Comparison of ENCODE assay signal across 21 cellular contexts in the genomic region with DNA sequence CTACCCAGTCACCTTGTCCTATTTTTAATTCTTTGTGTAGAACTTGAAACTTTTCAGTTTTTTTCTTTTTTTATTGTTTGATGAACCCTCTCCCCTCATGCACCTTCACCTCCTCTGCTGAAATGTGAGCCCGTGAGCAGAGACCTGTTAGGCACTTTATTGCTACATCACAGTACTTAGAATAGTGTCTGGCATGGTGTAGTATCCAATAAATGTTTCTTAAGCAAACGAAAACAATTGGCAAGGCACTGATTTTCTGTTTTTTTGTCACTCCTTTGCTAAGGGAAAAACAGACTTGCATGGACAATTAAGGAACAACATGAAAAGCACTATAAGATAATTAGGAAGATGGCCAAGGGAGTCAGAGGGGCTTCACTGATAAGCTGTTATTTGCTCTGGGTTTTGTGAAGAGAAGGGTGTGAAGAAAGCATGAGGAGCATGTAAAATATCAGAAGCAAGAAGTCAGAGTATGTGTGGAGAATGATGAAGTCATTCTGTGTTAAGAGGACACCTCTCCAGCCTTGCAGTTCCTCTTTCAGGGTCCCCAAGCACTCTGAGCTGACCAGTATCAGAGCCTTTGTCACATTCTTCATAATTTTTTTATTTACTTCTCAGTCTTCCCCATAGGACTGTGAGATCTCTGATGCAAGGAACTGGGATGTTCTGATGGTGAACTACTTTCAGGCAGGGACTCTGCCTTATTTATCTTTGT.
DNase-seq lines count a peak whose midpoint lies in the region; ATAC-seq and TF ChIP-seq lines count a peak whose summit lies in the region.
"Had no signal": no experiment of that assay in that cellular context is flagged by ENCODE, and none has a peak within 500 bp of the region (broad histone marks: within the 10 kb centered on the region; RNA-seq: fewer than 3 reads in every experiment).

No MANE protein-coding gene starts in this region.

- intact Hi-C loops in CD14-positive monocyte (cut with micrococcal nuclease) = no loop called here

- H3K4me3 Mint-ChIP-seq in CD14-positive monocyte = no peak overlapping the region
- H3K4me3 Mint-ChIP-seq: activated CD8-positive, alpha-beta T cell treated with anti-CD3 and anti-CD28 coated beads, Interleukin-2, amount 10 ng/mL, durations not matched to agents 7 days and 5 days; activated naive CD4-positive, alpha-beta T cell treated with anti-CD3 and anti-CD28 coated beads, Interleukin-2, amount 50 U/mL, for 24 hours; activated T-cell treated with anti-CD3 and anti-CD28 coated beads, Interleukin-2, amount 50 U/mL, for 72 hours; effector memory CD8-positive, alpha-beta T cell; GM23338; nephron; T-helper 17 cell had no signal

- peaks cover 20% of the 10 kb centered on the region for H3K4me1 Mint-ChIP-seq in CD14-positive monocyte
- H3K4me1 Mint-ChIP-seq: activated naive CD4-positive, alpha-beta T cell treated with anti-CD3 and anti-CD28 coated beads, Interleukin-2, amount 50 U/mL, for 24 hours had no signal

- peak overlapping the region in 1 of 7 donors; percentile 18 for H3K27ac Mint-ChIP-seq in CD14-positive monocyte
- H3K27ac Mint-ChIP-seq: activated CD8-positive, alpha-beta T cell treated with anti-CD3 and anti-CD28 coated beads, Interleukin-2, amount 10 ng/mL, durations not matched to agents 7 days and 5 days; activated naive CD4-positive, alpha-beta T cell treated with anti-CD3 and anti-CD28 coated beads, Interleukin-2, amount 50 U/mL, for 24 hours; activated T-cell treated with anti-CD3 and anti-CD28 coated beads, Interleukin-2, amount 50 U/mL, for 72 hours; effector memory CD8-positive, alpha-beta T cell; GM23338; nephron; T-helper 17 cell had no signal

- DNase-seq in LoVo (ENCODE audit: low spot score) = peak; percentile 3
- peak; percentile 28 for DNase-seq in fibroblast of gingiva (ENCODE audit: low read depth)
- DNase-seq in NCI-H345 treated with DMSO at 0.1 percent for 48 hours (lab: John Stamatoyannopoulos, UW; ENCODE audit: unreplicated experiment) = no peak
- DNase-seq in NCI-H2107 treated with DMSO at 0.1 percent for 48 hours (lab: John Stamatoyannopoulos, UW; ENCODE audit: unreplicated experiment) = no peak
- no peak for DNase-seq in CD14-positive monocyte (ENCODE audit: low spot score)
- DNase-seq: activated CD8-positive, alpha-beta T cell treated with anti-CD3 and anti-CD28 coated beads, Interleukin-2, amount 10 ng/mL, durations not matched to agents 7 days and 5 days; activated T-cell treated with anti-CD3 and anti-CD28 coated beads, Interleukin-2, amount 50 U/mL, for 72 hours; DMS79; effector memory CD8-positive, alpha-beta T cell; esophagus squamous epithelium; NCI-H2029; NCI-H526 treated with DMSO at 0.1 percent for 48 hours; stimulated activated CD4-positive, alpha-beta T cell treated with anti-CD3 and anti-CD28 coated beads, Interleukin-1b, Interleukin-23, amount 100 ng/mL, for 48 hours; stimulated activated naive CD8-positive, alpha-beta T cell treated with anti-CD3 and anti-CD28 coated beads, Interleukin-15, Interleukin-2, amounts not matched to agents 100 U/mL and 50 U/mL, for 24 hours; T-helper 17 cell had no signal

- TF ChIP-seq CTCF in CD14-positive monocyte (IDR thresholded peaks at IDR 0.05) = no peak

- peaks cover 0 to 3% (median 0%) of the 10 kb centered on the region in 3 donors for H3K27me3 Mint-ChIP-seq in CD14-positive monocyte (ENCODE audit: low read depth in 3 of 3)

- H3K9me3 Mint-ChIP-seq in CD14-positive monocyte = no peaks in the 10 kb centered on the region
- H3K9me3 Mint-ChIP-seq: activated naive CD4-positive, alpha-beta T cell treated with anti-CD3 and anti-CD28 coated beads, Interleukin-2, amount 50 U/mL, for 24 hours; activated T-cell treated with anti-CD3 and anti-CD28 coated beads, Interleukin-2, amount 50 U/mL, for 72 hours; effector memory CD8-positive, alpha-beta T cell; GM23338; nephron had no signal

- no peaks in the 10 kb centered on the region for H3K36me3 Mint-ChIP-seq in CD14-positive monocyte
- H3K36me3 Mint-ChIP-seq: activated naive CD4-positive, alpha-beta T cell treated with anti-CD3 and anti-CD28 coated beads, Interleukin-2, amount 50 U/mL, for 24 hours had no signal

- ATAC-seq in GM18858 (IDR thresholded peaks at IDR 0.05; ENCODE audit: unreplicated experiment) = peak; percentile 65
- peak; percentile 45 for ATAC-seq in GM21619 (IDR thresholded peaks at IDR 0.05; ENCODE audit: unreplicated experiment)
- ATAC-seq in GM19467 (IDR thresholded peaks at IDR 0.05; ENCODE audit: unreplicated experiment) = no peak
- ATAC-seq: activated CD8-positive, alpha-beta T cell treated with anti-CD3 and anti-CD28 coated beads, Interleukin-2, amount 10 ng/mL, durations not matched to agents 7 days and 5 days; activated T-cell treated with anti-CD3 and anti-CD28 coated beads, Interleukin-2, amount 50 U/mL, for 72 hours; effector memory CD8-positive, alpha-beta T cell; GM23338; stimulated activated naive CD8-positive, alpha-beta T cell treated with anti-CD3 and anti-CD28 coated beads, Interleukin-15, Interleukin-2, amounts not matched to agents 100 U/mL and 50 U/mL, for 24 hours; T-helper 17 cell had no signal

Comparison
In these comparisons a context has a peak if more than half of its experiments do, and no peak if none do; other contexts are left out.
1. DNase-seq: peak in LoVo (single experiment) and fibroblast of gingiva (single experiment); none in NCI-H345 treated with DMSO at 0.1 percent for 48 hours (single experiment), NCI-H2107 treated with DMSO at 0.1 percent for 48 hours (single experiment) and CD14-positive monocyte (single experiment).